1 cellular context compared by ENCODE assay signal in the genomic region with DNA sequence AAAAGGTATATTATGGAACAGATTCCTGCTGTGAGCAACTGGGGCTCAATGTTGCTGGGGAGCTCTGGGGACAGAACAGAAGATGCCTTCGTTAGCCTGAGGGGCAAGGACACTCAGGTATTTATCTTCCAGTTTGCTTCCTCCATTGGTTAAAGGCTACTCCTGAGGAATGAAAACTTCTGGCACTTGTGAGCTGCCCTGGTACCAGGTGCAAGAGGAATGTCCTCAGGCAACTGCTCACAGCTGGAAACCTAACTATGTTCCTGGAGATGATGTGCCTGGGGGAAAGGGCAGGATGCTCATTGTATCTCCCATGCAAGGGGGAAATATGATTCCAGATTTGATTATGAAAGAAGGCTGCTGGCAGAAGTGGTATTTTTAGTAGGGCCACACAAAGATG.
TF ChIP-seq lines count a peak whose summit lies in the region.

No MANE protein-coding gene starts in this region.

TF ChIP-seq in GM23338, 12 proteins besides CTCF, POLR2A, EP300 and RAD21 (continued from another document):
- TF ChIP-seq, protein P1, sequence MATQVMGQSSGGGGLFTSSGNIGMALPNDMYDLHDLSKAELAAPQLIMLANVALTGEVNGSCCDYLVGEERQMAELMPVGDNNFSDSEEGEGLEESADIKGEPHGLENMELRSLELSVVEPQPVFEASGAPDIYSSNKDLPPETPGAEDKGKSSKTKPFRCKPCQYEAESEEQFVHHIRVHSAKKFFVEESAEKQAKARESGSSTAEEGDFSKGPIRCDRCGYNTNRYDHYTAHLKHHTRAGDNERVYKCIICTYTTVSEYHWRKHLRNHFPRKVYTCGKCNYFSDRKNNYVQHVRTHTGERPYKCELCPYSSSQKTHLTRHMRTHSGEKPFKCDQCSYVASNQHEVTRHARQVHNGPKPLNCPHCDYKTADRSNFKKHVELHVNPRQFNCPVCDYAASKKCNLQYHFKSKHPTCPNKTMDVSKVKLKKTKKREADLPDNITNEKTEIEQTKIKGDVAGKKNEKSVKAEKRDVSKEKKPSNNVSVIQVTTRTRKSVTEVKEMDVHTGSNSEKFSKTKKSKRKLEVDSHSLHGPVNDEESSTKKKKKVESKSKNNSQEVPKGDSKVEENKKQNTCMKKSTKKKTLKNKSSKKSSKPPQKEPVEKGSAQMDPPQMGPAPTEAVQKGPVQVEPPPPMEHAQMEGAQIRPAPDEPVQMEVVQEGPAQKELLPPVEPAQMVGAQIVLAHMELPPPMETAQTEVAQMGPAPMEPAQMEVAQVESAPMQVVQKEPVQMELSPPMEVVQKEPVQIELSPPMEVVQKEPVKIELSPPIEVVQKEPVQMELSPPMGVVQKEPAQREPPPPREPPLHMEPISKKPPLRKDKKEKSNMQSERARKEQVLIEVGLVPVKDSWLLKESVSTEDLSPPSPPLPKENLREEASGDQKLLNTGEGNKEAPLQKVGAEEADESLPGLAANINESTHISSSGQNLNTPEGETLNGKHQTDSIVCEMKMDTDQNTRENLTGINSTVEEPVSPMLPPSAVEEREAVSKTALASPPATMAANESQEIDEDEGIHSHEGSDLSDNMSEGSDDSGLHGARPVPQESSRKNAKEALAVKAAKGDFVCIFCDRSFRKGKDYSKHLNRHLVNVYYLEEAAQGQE (IDR thresholded peaks at IDR 0.05; ENCODE audit: unreplicated experiment) = no peak
- TF ChIP-seq STAT1 (IDR thresholded peaks at IDR 0.05; ENCODE audit: unreplicated experiment) (no peak), ZNF462 (CRISPR knock-in tag; IDR thresholded peaks at IDR 0.05) (no peak), POLR2AphosphoS5 (IDR thresholded peaks at IDR 0.05; ENCODE audit: low read depth) (no peak), CREB1 (CRISPR knock-in tag; IDR thresholded peaks at IDR 0.05; ENCODE audit: low read depth) (no peak)
